ENCODE assay signal across 1 cellular context in the genomic region with DNA sequence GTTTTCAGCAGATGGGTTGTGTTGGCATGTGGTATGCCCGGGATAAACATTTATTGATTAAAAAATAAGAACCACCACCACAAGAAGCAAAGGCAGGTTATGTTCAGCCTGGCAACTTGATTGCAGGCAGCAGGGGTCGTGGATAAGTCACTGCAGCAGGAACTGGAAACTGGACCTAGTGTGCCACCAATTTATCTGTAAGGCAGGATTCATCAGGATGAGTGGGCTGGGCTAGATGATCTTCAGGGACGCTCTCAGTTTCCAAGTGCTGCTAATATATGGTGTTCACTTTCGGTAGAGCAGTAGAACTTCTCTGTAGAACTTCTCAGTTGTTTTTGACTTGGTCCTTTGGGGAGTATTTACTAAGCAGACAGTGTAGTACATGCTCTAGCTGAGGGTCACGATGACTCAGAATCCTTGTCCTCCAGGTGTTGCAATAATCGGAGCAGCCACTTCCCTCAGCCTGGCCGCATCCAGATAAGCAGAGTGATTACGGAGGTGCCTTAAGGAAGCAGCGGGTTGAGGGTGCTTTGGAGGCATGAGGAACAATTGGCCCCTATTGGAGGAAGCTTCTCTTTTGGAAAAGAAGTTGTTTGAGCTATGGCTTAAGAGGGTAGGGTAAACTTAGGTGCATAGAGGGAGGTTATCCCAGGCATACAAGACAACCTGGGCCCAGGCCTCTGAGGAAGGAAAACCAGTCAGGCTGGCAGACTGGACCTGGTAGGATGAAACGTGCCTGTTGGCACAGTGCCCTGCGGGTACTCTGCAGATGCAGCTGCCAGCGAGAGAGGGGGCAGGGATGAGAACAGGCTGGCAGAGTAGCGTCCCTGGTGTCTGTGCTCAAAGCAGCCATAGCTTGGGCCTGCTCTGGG.
TF ChIP-seq lines count a peak whose summit lies in the region.

No MANE protein-coding gene starts in this region.

TF ChIP-seq in GM23338, 12 proteins besides CTCF, POLR2A, EP300 and RAD21 (continued from another document):
- TF ChIP-seq, protein P1, sequence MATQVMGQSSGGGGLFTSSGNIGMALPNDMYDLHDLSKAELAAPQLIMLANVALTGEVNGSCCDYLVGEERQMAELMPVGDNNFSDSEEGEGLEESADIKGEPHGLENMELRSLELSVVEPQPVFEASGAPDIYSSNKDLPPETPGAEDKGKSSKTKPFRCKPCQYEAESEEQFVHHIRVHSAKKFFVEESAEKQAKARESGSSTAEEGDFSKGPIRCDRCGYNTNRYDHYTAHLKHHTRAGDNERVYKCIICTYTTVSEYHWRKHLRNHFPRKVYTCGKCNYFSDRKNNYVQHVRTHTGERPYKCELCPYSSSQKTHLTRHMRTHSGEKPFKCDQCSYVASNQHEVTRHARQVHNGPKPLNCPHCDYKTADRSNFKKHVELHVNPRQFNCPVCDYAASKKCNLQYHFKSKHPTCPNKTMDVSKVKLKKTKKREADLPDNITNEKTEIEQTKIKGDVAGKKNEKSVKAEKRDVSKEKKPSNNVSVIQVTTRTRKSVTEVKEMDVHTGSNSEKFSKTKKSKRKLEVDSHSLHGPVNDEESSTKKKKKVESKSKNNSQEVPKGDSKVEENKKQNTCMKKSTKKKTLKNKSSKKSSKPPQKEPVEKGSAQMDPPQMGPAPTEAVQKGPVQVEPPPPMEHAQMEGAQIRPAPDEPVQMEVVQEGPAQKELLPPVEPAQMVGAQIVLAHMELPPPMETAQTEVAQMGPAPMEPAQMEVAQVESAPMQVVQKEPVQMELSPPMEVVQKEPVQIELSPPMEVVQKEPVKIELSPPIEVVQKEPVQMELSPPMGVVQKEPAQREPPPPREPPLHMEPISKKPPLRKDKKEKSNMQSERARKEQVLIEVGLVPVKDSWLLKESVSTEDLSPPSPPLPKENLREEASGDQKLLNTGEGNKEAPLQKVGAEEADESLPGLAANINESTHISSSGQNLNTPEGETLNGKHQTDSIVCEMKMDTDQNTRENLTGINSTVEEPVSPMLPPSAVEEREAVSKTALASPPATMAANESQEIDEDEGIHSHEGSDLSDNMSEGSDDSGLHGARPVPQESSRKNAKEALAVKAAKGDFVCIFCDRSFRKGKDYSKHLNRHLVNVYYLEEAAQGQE (IDR thresholded peaks at IDR 0.05; ENCODE audit: unreplicated experiment): no peak
- TF ChIP-seq STAT1 (IDR thresholded peaks at IDR 0.05; ENCODE audit: unreplicated experiment) (no peak), EZH2 (IDR thresholded peaks at IDR 0.05; ENCODE audit: low read depth, unreplicated experiment) (no peak), POLR2AphosphoS5 (IDR thresholded peaks at IDR 0.05; ENCODE audit: low read depth) (no peak), ZNF331 (CRISPR knock-in tag; IDR thresholded peaks at IDR 0.05; ENCODE audit: low read depth) (no peak)
- TF ChIP-seq, protein P2, sequence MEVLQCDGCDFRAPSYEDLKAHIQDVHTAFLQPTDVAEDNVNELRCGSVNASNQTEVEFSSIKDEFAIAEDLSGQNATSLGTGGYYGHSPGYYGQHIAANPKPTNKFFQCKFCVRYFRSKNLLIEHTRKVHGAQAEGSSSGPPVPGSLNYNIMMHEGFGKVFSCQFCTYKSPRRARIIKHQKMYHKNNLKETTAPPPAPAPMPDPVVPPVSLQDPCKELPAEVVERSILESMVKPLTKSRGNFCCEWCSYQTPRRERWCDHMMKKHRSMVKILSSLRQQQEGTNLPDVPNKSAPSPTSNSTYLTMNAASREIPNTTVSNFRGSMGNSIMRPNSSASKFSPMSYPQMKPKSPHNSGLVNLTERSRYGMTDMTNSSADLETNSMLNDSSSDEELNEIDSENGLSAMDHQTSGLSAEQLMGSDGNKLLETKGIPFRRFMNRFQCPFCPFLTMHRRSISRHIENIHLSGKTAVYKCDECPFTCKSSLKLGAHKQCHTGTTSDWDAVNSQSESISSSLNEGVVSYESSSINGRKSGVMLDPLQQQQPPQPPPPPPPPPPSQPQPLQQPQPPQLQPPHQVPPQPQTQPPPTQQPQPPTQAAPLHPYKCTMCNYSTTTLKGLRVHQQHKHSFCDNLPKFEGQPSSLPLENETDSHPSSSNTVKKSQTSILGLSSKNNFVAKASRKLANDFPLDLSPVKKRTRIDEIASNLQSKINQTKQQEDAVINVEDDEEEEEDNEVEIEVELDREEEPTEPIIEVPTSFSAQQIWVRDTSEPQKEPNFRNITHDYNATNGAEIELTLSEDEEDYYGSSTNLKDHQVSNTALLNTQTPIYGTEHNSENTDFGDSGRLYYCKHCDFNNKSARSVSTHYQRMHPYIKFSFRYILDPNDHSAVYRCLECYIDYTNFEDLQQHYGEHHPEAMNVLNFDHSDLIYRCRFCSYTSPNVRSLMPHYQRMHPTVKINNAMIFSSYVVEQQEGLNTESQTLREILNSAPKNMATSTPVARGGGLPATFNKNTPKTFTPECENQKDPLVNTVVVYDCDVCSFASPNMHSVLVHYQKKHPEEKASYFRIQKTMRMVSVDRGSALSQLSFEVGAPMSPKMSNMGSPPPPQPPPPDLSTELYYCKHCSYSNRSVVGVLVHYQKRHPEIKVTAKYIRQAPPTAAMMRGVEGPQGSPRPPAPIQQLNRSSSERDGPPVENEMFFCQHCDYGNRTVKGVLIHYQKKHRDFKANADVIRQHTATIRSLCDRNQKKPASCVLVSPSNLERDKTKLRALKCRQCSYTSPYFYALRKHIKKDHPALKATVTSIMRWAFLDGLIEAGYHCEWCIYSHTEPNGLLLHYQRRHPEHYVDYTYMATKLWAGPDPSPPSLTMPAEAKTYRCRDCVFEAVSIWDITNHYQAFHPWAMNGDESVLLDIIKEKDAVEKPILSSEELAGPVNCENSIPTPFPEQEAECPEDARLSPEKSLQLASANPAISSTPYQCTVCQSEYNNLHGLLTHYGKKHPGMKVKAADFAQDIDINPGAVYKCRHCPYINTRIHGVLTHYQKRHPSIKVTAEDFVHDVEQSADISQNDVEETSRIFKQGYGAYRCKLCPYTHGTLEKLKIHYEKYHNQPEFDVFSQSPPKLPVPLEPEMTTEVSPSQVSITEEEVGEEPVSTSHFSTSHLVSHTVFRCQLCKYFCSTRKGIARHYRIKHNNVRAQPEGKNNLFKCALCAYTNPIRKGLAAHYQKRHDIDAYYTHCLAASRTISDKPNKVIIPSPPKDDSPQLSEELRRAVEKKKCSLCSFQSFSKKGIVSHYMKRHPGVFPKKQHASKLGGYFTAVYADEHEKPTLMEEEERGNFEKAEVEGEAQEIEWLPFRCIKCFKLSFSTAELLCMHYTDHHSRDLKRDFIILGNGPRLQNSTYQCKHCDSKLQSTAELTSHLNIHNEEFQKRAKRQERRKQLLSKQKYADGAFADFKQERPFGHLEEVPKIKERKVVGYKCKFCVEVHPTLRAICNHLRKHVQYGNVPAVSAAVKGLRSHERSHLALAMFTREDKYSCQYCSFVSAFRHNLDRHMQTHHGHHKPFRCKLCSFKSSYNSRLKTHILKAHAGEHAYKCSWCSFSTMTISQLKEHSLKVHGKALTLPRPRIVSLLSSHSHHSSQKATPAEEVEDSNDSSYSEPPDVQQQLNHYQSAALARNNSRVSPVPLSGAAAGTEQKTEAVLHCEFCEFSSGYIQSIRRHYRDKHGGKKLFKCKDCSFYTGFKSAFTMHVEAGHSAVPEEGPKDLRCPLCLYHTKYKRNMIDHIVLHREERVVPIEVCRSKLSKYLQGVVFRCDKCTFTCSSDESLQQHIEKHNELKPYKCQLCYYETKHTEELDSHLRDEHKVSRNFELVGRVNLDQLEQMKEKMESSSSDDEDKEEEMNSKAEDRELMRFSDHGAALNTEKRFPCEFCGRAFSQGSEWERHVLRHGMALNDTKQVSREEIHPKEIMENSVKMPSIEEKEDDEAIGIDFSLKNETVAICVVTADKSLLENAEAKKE (CRISPR knock-in tag; IDR thresholded peaks at IDR 0.05): no peak
- TF ChIP-seq, protein P3, sequence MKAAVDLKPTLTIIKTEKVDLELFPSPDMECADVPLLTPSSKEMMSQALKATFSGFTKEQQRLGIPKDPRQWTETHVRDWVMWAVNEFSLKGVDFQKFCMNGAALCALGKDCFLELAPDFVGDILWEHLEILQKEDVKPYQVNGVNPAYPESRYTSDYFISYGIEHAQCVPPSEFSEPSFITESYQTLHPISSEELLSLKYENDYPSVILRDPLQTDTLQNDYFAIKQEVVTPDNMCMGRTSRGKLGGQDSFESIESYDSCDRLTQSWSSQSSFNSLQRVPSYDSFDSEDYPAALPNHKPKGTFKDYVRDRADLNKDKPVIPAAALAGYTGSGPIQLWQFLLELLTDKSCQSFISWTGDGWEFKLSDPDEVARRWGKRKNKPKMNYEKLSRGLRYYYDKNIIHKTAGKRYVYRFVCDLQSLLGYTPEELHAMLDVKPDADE (IDR thresholded peaks at IDR 0.05): no peak
